ENCODE assay signal across 29 cellular contexts in the genomic region with DNA sequence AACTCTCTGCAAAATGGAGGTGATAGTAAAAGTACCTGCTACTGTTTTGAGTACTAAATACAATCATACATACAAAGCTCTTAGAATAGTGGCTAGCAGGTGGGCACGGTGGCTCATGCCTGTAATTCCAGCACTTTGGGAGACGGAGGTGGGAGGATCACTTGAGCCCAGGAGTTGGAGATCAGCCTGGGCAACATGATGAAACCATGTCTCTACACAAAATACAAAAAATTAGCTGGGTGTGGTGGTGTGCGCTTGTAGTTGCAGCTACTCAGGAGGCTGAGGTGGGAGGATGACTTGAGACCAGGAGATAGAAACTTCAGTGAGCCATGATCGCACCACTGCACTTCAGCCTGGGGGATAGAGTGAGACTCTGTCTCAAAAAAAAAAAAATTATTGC.
"Had no signal": no experiment of that assay in that cellular context is flagged by ENCODE, and none has a peak within 500 bp of the region (broad histone marks: within the 10 kb centered on the region; RNA-seq: fewer than 3 reads in every experiment).

No MANE protein-coding gene starts in this region.

- H3K36me3 ChIP-seq: adrenal gland, ascending aorta, brain microvascular endothelial cell, breast epithelium, cardiac muscle cell had no signal

- H3K4me3 ChIP-seq: adrenal gland, ascending aorta, body of pancreas, breast epithelium, cardiac muscle cell had no signal

- DNase-seq: activated effector memory CD4-positive, alpha-beta T cell treated with anti-CD3 and anti-CD28 coated beads, Interleukin-2, amount 50 U/mL, for 16 hours; activated effector memory CD4-positive, alpha-beta T cell treated with Interleukin-2 at 50 U/mL for 16 hours; activated gamma-delta T cell; activated gamma-delta T cell treated with Interleukin-2 at 50 U/mL for 16 hours; activated naive CD4-positive, alpha-beta T cell; activated naive CD4-positive, alpha-beta T cell treated with anti-CD3 and anti-CD28 coated beads for 36 hours; activated naive CD4-positive, alpha-beta T cell treated with anti-CD3 and anti-CD28 coated beads, Interleukin-2, amount 10 ng/mL, durations not matched to agents 7 days and 5 days; activated naive CD4-positive, alpha-beta T cell treated with anti-CD3 and anti-CD28 coated beads, Interleukin-2, amount 50 U/mL, for 16 hours; activated naive CD4-positive, alpha-beta T cell treated with Interleukin-2 at 50 U/mL for 16 hours; activated naive CD8-positive, alpha-beta T cell treated with anti-CD3 and anti-CD28 coated beads for 36 hours; activated naive CD8-positive, alpha-beta T cell treated with anti-CD3 and anti-CD28 coated beads, Interleukin-2, amount 10 ng/mL, durations not matched to agents 7 days and 5 days; activated naive CD8-positive, alpha-beta T cell treated with anti-CD3 and anti-CD28 coated beads, Interleukin-2, amount 50 U/mL, for 24 hours; activated T-cell treated with anti-CD3 and anti-CD28 coated beads, Interleukin-2, amount 50 U/mL, for 1 hour; activated T-cell treated with anti-CD3 and anti-CD28 coated beads, Interleukin-2, amount 50 U/mL, for 24 hours; activated T-cell treated with anti-CD3 and anti-CD28 coated beads, Interleukin-2, amount 50 U/mL, for 4 hours; activated T-cell treated with anti-CD3 and anti-CD28 coated beads, Interleukin-2, amount 50 U/mL, for 48 hours; activated T-cell treated with anti-CD3 and anti-CD28 coated beads, Interleukin-2, amount 50 U/mL, for 72 hours; adrenal gland; amniotic stem cell; amygdala; anterior cingulate cortex; aorta; body of pancreas; brain microvascular endothelial cell; central memory CD4-positive, alpha-beta T cell; cerebellar nuclear complex had no signal

- H3K4me1 ChIP-seq: adrenal gland, ascending aorta, body of pancreas, breast epithelium had no signal

- H3K27ac ChIP-seq: adrenal gland, ascending aorta, body of pancreas, brain microvascular endothelial cell, breast epithelium, cardiac muscle cell had no signal

- H3K27me3 ChIP-seq: adrenal gland, ascending aorta, body of pancreas, brain microvascular endothelial cell, breast epithelium, cardiac muscle cell had no signal

- H3K9me3 ChIP-seq: adrenal gland, ascending aorta, body of pancreas, breast epithelium had no signal
